Comparison of ENCODE assay signal across 19 cellular contexts in the genomic region with DNA sequence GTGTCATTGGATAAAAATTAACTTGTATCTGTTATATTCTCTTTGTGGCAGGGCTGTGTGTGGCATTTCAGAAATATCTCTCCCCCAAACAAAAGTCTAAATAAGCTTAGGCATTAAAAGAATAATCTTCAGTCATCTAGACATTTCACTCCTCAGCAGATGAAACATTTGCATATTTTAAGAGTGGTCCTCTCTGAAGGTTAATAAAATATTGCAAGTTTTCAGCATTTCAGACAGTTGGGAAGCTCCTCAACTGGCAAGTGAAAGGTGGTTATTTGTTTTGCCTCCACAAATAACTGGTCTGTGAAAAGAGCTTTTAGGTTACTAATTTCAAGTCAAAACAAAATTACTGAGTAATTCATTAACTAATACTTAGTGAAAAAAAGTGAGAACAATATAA.
A peak's percentile ranks its signal among the peaks of the same experiment; 100 is the strongest.
DNase-seq lines count a peak whose midpoint lies in the region; ATAC-seq, FAIRE-seq and TF ChIP-seq lines count a peak whose summit lies in the region.
"Had no signal": no experiment of that assay in that cellular context is flagged by ENCODE, and none has a peak within 500 bp of the region (broad histone marks: within the 10 kb centered on the region; RNA-seq: fewer than 3 reads in every experiment).

No MANE protein-coding gene starts in this region.

- H3K4me1 ChIP-seq in spleen = peaks cover 0 to 8% (median 0%) of the 10 kb centered on the region in 6 donors

- no peak overlapping the region for H3K27ac ChIP-seq in spleen
- H3K27ac ChIP-seq: KMS-11, SJCRH30 had no signal

- no peaks in the 10 kb centered on the region for H3K36me3 ChIP-seq in spleen
- H3K36me3 ChIP-seq: SJCRH30 had no signal

- H3K4me3 ChIP-seq in spleen = no peak overlapping the region
- H3K4me3 ChIP-seq: SJCRH30 had no signal

- TF ChIP-seq POLR2A in spleen (IDR thresholded peaks at IDR 0.05) = no peak

- ATAC-seq in GM21423 (IDR thresholded peaks at IDR 0.05; ENCODE audit: unreplicated experiment) (peak; percentile 70), HG03159 (IDR thresholded peaks at IDR 0.05; ENCODE audit: unreplicated experiment) (peak; percentile 55), HG03575 (IDR thresholded peaks at IDR 0.05; ENCODE audit: extremely low read depth, insufficient number of reproducible peaks, low FRiP score, unreplicated experiment) (peak; percentile 71), HG03469 (IDR thresholded peaks at IDR 0.05; ENCODE audit: unreplicated experiment) (no peak), HG02623 (IDR thresholded peaks at IDR 0.05; ENCODE audit: unreplicated experiment) (no peak)
- ATAC-seq: Panc1 had no signal

- no peak for TF ChIP-seq CTCF in spleen (IDR thresholded peaks at IDR 0.05 in 8 of 11, conservative IDR thresholded peaks at IDR 0.05 in 3 of 11)

- DNase-seq in GM18507 (ENCODE audit: extremely low spot score, insufficient read length, low read depth) = no peak
- DNase-seq in HEK293T (ENCODE audit: extremely low spot score) = no peak
- DNase-seq in spleen = no peak
- DNase-seq: 8988T, DMS 273 treated with DMSO at 0.1 percent for 48 hours, DND-41, H9, NCI-H1417, NCI-H187 treated with DMSO at 0.1 percent for 48 hours, NCI-H226, NCI-H524, SJCRH30 had no signal

- no peaks in the 10 kb centered on the region for H3K27me3 ChIP-seq in spleen (replicated peaks in 1 of 7)
- H3K27me3 ChIP-seq: SJCRH30 had no signal

- FAIRE-seq in GM18507 (lab: Jason Lieb, UNC) = peak; percentile 62

- CTCF ChIA-PET in HEK293T (lab: Yijun Ruan, JAX) = no interaction called here

- POLR2A ChIA-PET in HEK293T (lab: Yijun Ruan, JAX) = no interaction called here

- H3K9me3 ChIP-seq in spleen = peaks cover 0 to 5% (median 0%) of the 10 kb centered on the region in 8 donors
- H3K9me3 ChIP-seq: SJCRH30 had no signal

- intact Hi-C loops in spleen (cut with DNase I; ENCODE audit: low total_unique reads) = no loop called here

TF ChIP-seq in HEK293T, 16 proteins besides CTCF, POLR2A, EP300 and RAD21:
- TF ChIP-seq HDGF (IDR thresholded peaks at IDR 0.05; ENCODE audit: borderline replicate concordance) = no peak
- no peak for TF ChIP-seq FOXK2 (IDR thresholded peaks at IDR 0.05)
- no peak for TF ChIP-seq ZNF384 (IDR thresholded peaks at IDR 0.05)
- TF ChIP-seq ELF4 (IDR thresholded peaks at IDR 0.05) = no peak
- TF ChIP-seq CTBP1 (IDR thresholded peaks at IDR 0.05; ENCODE audit: borderline replicate concordance) = no peak
- no peak for TF ChIP-seq BHLHE40 (IDR thresholded peaks at IDR 0.05; ENCODE audit: borderline replicate concordance)
- TF ChIP-seq LEF1 (IDR thresholded peaks at IDR 0.05; ENCODE audit: borderline replicate concordance) = no peak
- TF ChIP-seq FOXA1 (IDR thresholded peaks at IDR 0.05) = no peak
- no peak for TF ChIP-seq SP1 (IDR thresholded peaks at IDR 0.05)
- TF ChIP-seq, protein P1, sequence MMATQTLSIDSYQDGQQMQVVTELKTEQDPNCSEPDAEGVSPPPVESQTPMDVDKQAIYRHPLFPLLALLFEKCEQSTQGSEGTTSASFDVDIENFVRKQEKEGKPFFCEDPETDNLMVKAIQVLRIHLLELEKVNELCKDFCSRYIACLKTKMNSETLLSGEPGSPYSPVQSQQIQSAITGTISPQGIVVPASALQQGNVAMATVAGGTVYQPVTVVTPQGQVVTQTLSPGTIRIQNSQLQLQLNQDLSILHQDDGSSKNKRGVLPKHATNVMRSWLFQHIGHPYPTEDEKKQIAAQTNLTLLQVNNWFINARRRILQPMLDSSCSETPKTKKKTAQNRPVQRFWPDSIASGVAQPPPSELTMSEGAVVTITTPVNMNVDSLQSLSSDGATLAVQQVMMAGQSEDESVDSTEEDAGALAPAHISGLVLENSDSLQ (IDR thresholded peaks at IDR 0.05) = no peak
- TF ChIP-seq SUZ12 (IDR thresholded peaks at IDR 0.05) = no peak
- TF ChIP-seq TARDBP (IDR thresholded peaks at IDR 0.05) = no peak
- no peak for TF ChIP-seq FOXM1 (IDR thresholded peaks at IDR 0.05; ENCODE audit: borderline replicate concordance)
- no peak for TF ChIP-seq L3MBTL2 (conservative IDR thresholded peaks at IDR 0.05)

Comparison
In these comparisons a context has a peak if more than half of its experiments do, and no peak if none do; other contexts are left out.
1. ATAC-seq: peak in GM21423 (single experiment), HG03159 (single experiment) and HG03575 (single experiment); none in HG03469 (single experiment) and HG02623 (single experiment).